20 cellular contexts compared by ENCODE assay signal in the genomic region with DNA sequence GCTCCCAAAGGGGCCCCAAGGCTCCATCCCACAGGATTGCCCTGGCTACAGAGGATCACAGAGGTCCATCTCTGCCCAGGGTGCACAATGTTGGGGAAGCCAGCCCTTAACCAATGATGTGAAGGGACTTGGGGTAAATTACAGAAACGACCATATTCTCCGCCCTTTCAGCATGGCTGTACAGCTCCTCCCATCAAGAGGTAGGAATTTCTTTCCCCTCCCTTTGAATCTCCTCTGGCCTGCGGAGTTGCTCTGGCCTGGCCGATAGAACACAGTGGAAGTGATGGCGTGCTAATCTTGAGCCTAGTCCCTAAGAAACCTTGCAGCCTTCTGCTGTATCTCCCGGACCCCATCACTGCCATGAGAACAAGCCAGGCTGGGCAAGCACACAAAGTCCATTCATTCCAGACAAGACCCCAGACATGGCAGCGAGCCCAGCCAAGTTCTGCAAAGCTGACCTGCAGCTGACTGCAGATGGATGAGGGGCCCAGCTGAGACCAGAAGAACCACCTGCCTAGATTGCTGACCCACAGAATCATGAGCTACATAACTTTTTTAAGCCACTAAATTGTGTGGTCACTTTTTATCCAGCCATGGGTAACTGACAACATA. TPM values are rescaled to one million over a fixed set of nuclear protein-coding genes. Genes with fewer than 3 reads are reported as not detected.
DNase-seq lines count a peak whose midpoint lies in the region; ATAC-seq and TF ChIP-seq lines count a peak whose summit lies in the region.
"Had no signal": no experiment of that assay in that cellular context is flagged by ENCODE, and none has a peak within 500 bp of the region (broad histone marks: within the 10 kb centered on the region; RNA-seq: fewer than 3 reads in every experiment).

No MANE protein-coding gene starts in this region.

- in situ Hi-C loops in astrocyte of the spinal cord (cut with HindIII; ENCODE audit: low sequenced_read_pairs): no loop called here

- no peak for TF ChIP-seq CTCF in astrocyte of the spinal cord (IDR thresholded peaks at IDR 0.05; ENCODE audit: low read depth, low read length)
- TF ChIP-seq CTCF in mesothelial cell of epicardium (IDR thresholded peaks at IDR 0.05; ENCODE audit: unreplicated experiment): no peak
- no peak for TF ChIP-seq CTCF in nephron progenitor cell (IDR thresholded peaks at IDR 0.05)
- TF ChIP-seq CTCF in spleen (IDR thresholded peaks at IDR 0.05 in 8 of 11, conservative IDR thresholded peaks at IDR 0.05 in 3 of 11): no peak

- no peaks in the 10 kb centered on the region for H3K9me3 ChIP-seq in spleen
- H3K9me3 ChIP-seq: BLaER1, Caco-2, SJCRH30 had no signal

- H3K36me3 Mint-ChIP-seq in mesothelial cell of epicardium (peaks cover 1% of the 10 kb centered on the region), nephron progenitor cell (ENCODE audit: low read depth) (peaks cover 17% of the 10 kb centered on the region)
- H3K36me3 Mint-ChIP-seq: CD4-positive, alpha-beta memory T cell had no signal

- TF ChIP-seq POLR2A in spleen (IDR thresholded peaks at IDR 0.05): no peak

- H3K4me3 ChIP-seq in astrocyte of the spinal cord (ENCODE audit: low read depth, low read length): no peak overlapping the region
- H3K4me3 ChIP-seq in spleen: no peak overlapping the region
- H3K4me3 ChIP-seq: BLaER1, GM12878, SJCRH30 had no signal

- H3K4me1 Mint-ChIP-seq in mesothelial cell of epicardium: peaks cover 5% of the 10 kb centered on the region
- peaks cover 22% of the 10 kb centered on the region for H3K4me1 Mint-ChIP-seq in nephron progenitor cell
- H3K4me1 Mint-ChIP-seq: CD4-positive, alpha-beta memory T cell had no signal

- H3K36me3 ChIP-seq in spleen: peaks cover 0 to 12% (median 0%) of the 10 kb centered on the region in 6 donors
- H3K36me3 ChIP-seq: SJCRH30 had no signal

- H3K9me3 Mint-ChIP-seq in mesothelial cell of epicardium: no peaks in the 10 kb centered on the region
- no peaks in the 10 kb centered on the region for H3K9me3 Mint-ChIP-seq in nephron progenitor cell
- H3K9me3 Mint-ChIP-seq: CD4-positive, alpha-beta memory T cell had no signal

- intact Hi-C loops in spleen (cut with DNase I; ENCODE audit: low total_unique reads): no loop called here

- H3K27me3 Mint-ChIP-seq in mesothelial cell of epicardium (ENCODE audit: low read depth): no peaks in the 10 kb centered on the region
- H3K27me3 Mint-ChIP-seq in nephron progenitor cell (ENCODE audit: low read depth, poor library complexity): no peaks in the 10 kb centered on the region
- H3K27me3 Mint-ChIP-seq: CD4-positive, alpha-beta memory T cell had no signal

- H3K27ac Mint-ChIP-seq in mesothelial cell of epicardium (peak overlapping the region; percentile 30), nephron progenitor cell (peak overlapping the region; percentile 77)

- WGBS in spleen, 5 donors: 69 to 91% (median 80%) methylated on average over 7 of the region's 7 CpGs

- H3K4me1 ChIP-seq in spleen: no peaks in the 10 kb centered on the region
- H3K4me1 ChIP-seq: Caco-2, SJCRH30 had no signal

- H3K27ac ChIP-seq in spleen: no peak overlapping the region
- H3K27ac ChIP-seq: BLaER1, SJCRH30 had no signal

- no peak overlapping the region for H3K4me3 Mint-ChIP-seq in mesothelial cell of epicardium
- H3K4me3 Mint-ChIP-seq in nephron progenitor cell: no peak overlapping the region
- H3K4me3 Mint-ChIP-seq: CD4-positive, alpha-beta memory T cell had no signal

- DNase-seq in astrocyte of the spinal cord (ENCODE audit: low read depth, low spot score): peak; percentile 21
- no peak for DNase-seq in mesothelial cell of epicardium (ENCODE audit: low spot score in 2 of 2, unreplicated experiment in 2 of 2)
- no peak for DNase-seq in nephron progenitor cell
- DNase-seq in SW 1271 (lab: John Stamatoyannopoulos, UW): no peak
- DNase-seq in spleen: no peak
- DNase-seq: Caco-2; CD4-positive, alpha-beta memory T cell; DMS 273 treated with DMSO at 0.1 percent for 48 hours; DND-41; Kasumi-1; NCI-H1694 treated with DMSO at 0.1 percent for 48 hours; NCI-H2081 treated with DMSO at 0.1 percent for 48 hours; NCI-H2171 treated with DMSO at 0.1 percent for 48 hours; NCI-H524 treated with DMSO at 0.1 percent for 48 hours; SJCRH30 had no signal

- no peaks in the 10 kb centered on the region for H3K27me3 ChIP-seq in spleen (replicated peaks in 1 of 7)
- H3K27me3 ChIP-seq: BLaER1, SJCRH30 had no signal

- no peak for ATAC-seq in GM18517 (IDR thresholded peaks at IDR 0.05; ENCODE audit: unreplicated experiment)
- ATAC-seq in GM19455 (IDR thresholded peaks at IDR 0.05; ENCODE audit: unreplicated experiment): no peak
- ATAC-seq: GM12878, HCT116 had no signal

RNA-seq across cellular contexts. Expression of a gene that starts 6.9 kb away (rescaled TPM):
- total RNA-seq in mesothelial cell of epicardium (6.1 to 9.4 TPM (median 8.0 TPM) in 3 replicates), spleen (100 to 1,000 TPM; 304 to 893 (median 750) TPM)
- polyA plus RNA-seq in spleen: 1,000 to 10,000 TPM in 1 of 3 donors, 100 to 1,000 TPM in 2; 371 to 1,170 (median 689) TPM

RNA-seq across cellular contexts. Expression of a gene that starts 22.6 kb away (rescaled TPM):
- total RNA-seq in mesothelial cell of epicardium (31.3 to 33.9 TPM (median 33.1 TPM) in 3 replicates), spleen (10 to 100 TPM in 6 of 7 donors, 1 to 10 TPM in 1; 4.4 to 16.1 (median 11.4) TPM)
- polyA plus RNA-seq in spleen: 10 to 100 TPM in 2 of 3 donors, 1 to 10 TPM in 1; 7.5 to 18.8 (median 13.9) TPM

RNA-seq across cellular contexts. Expression of a gene that starts 22.7 kb away (rescaled TPM):
- total RNA-seq in mesothelial cell of epicardium (151 to 159 TPM (median 157 TPM) in 3 replicates), spleen (100 to 1,000 TPM; 168 to 251 (median 209) TPM)
- 100 to 1,000 TPM in 1 of 3 donors, 10 to 100 TPM in 2; 70.8 to 103 (median 91.8) TPM for polyA plus RNA-seq in spleen

RNA-seq across cellular contexts. Expression of a gene that starts 25.7 kb away (rescaled TPM):
- total RNA-seq in mesothelial cell of epicardium (28.5 to 36.2 TPM (median 35.8 TPM) in 3 replicates), spleen (10 to 100 TPM; 40.6 to 93.1 (median 49.9) TPM)
- polyA plus RNA-seq in spleen: 100 to 1,000 TPM; 118 to 137 (median 124) TPM

Comparison
In these comparisons a context has a peak if more than half of its experiments do, and no peak if none do; other contexts are left out.
1. RNA of a gene that starts 6.9 kb away (total RNA-seq): 304 to 893 TPM in spleen; 6.1 to 9.4 TPM in mesothelial cell of epicardium; every median in the first group is over 10 times any median in the second.